Comparison of ENCODE assay signal across 12 cellular contexts in genomic region chr1:156664949-156665411, GRCh38. TPM values are rescaled to one million over a fixed set of nuclear protein-coding genes. Genes with fewer than 3 reads are reported as not detected.
DNase-seq lines count a peak whose midpoint lies in the region; ATAC-seq and TF ChIP-seq lines count a peak whose summit lies in the region.
"Had no signal": no experiment of that assay in that cellular context is flagged by ENCODE, and none has a peak within 500 bp of the region (broad histone marks: within the 10 kb centered on the region; RNA-seq: fewer than 3 reads in every experiment).

No MANE protein-coding gene starts in this region.

- ATAC-seq in heart left ventricle (peak; percentile 51 to 68 (median 56)), gastrocnemius medialis (peak; percentile 9 to 22), GM19467 (IDR thresholded peaks at IDR 0.05; ENCODE audit: unreplicated experiment) (no peak)

- H3K36me3 ChIP-seq in NT2/D1 (ENCODE audit: insufficient read depth, insufficient read length, low read length) (peaks cover 2% of the 10 kb centered on the region), heart left ventricle (peaks cover 0 to under 1% (median 0%) of the 10 kb centered on the region in 9 donors), gastrocnemius medialis (no peaks in the 10 kb centered on the region)
- H3K36me3 ChIP-seq: suprapubic skin had no signal

- H3K27ac ChIP-seq in heart left ventricle: peak overlapping the region; percentile 53 to 99 (median 96)
- peak overlapping the region; percentile 91 to 97 (median 94) for H3K27ac ChIP-seq in gastrocnemius medialis

- peak overlapping the region; percentile 70 for H3K9ac ChIP-seq in NT2/D1 (ENCODE audit: insufficient read length, low read depth)

- peaks cover 77% of the 10 kb centered on the region for H3K4me1 ChIP-seq in NT2/D1 (ENCODE audit: insufficient read depth, insufficient read length)
- peaks cover 57 to 100% (median 96%) of the 10 kb centered on the region in 12 donors for H3K4me1 ChIP-seq in heart left ventricle
- peaks cover 97 to 98% of the 10 kb centered on the region in 2 donors for H3K4me1 ChIP-seq in gastrocnemius medialis

- no peak for TF ChIP-seq CTCF in GM10266 (IDR thresholded peaks at IDR 0.05; ENCODE audit: control insufficient read depth, insufficient read depth, low read depth, missing control alignments)
- TF ChIP-seq CTCF in heart left ventricle (IDR thresholded peaks at IDR 0.05): no peak
- TF ChIP-seq CTCF in gastrocnemius medialis (IDR thresholded peaks at IDR 0.05 in 4 of 5, conservative IDR thresholded peaks at IDR 0.05 in 1 of 5): no peak

- 5 to 10% (median 5%) methylated on average over 8 to 12 of the region's 12 CpGs for WGBS in heart left ventricle, 4 donors

- in situ Hi-C loops in gastrocnemius medialis (cut with MboI; ENCODE audit: low sequenced_read_pairs in 4 of 4): no loop called here

- TF ChIP-seq POLR2A in heart left ventricle (IDR thresholded peaks at IDR 0.05) (peak in 1 of 2 donors; percentile 41), gastrocnemius medialis (IDR thresholded peaks at IDR 0.05) (peak; percentile 37 to 40)

- H3K4me3 ChIP-seq in NT2/D1 (ENCODE audit: insufficient read length, low read depth) (no peak overlapping the region), heart left ventricle (peak overlapping the region in 4 of 12 donors; percentile 3 to 37 (median 20)), gastrocnemius medialis (peak overlapping the region in 3 of 4 donors; percentile 0 to 14 (median 5))
- H3K4me3 ChIP-seq: suprapubic skin had no signal

- DNase-seq in GM10266 (ENCODE audit: extremely low spot score): peak; percentile 78
- DNase-seq in NT2/D1 (ENCODE audit: low read depth, low spot score): no peak
- DNase-seq in heart left ventricle: peak; percentile 82 to 91 (median 88)
- peak in 1 of 2 donors; percentile 69 for DNase-seq in gastrocnemius medialis
- no peak for DNase-seq in NCI-H2227 (lab: John Stamatoyannopoulos, UW; ENCODE audit: unreplicated experiment)
- DNase-seq in stimulated activated CD8-positive, alpha-beta memory T cell treated with anti-CD3 and anti-CD28 coated beads, Interleukin-4, amount 100 ng/mL, for 48 hours: no peak
- no peak for DNase-seq in activated T-cell treated with anti-CD3 and anti-CD28 coated beads for 4 hours
- DNase-seq: activated gamma-delta T cell treated with Interleukin-2 at 50 U/mL for 16 hours, NCI-H1417 treated with DMSO at 0.1 percent for 48 hours had no signal

- H3K27me3 ChIP-seq in NT2/D1 (ENCODE audit: insufficient read depth, insufficient read length) (no peaks in the 10 kb centered on the region), heart left ventricle (no peaks in the 10 kb centered on the region), gastrocnemius medialis (no peaks in the 10 kb centered on the region)
- H3K27me3 ChIP-seq: suprapubic skin had no signal

- no peaks in the 10 kb centered on the region for H3K9me3 ChIP-seq in NT2/D1 (ENCODE audit: insufficient read depth, low read length)
- H3K9me3 ChIP-seq in heart left ventricle: no peaks in the 10 kb centered on the region
- H3K9me3 ChIP-seq in gastrocnemius medialis: no peaks in the 10 kb centered on the region
- H3K9me3 ChIP-seq: suprapubic skin had no signal

- intact Hi-C loops in heart left ventricle (cut with DNase I) (loop anchor here in 5 of 10 donors (1.0 to 10.0 kb wide), 5 partner anchors 10 to 550 kb away; partner anchors contain the start of genes MEF2D (in 4 of the 5) and LMNA (in 1 of the 5)), gastrocnemius medialis (cut with DNase I; ENCODE audit: low total_unique reads) (loop anchor here (5.0 to 10.0 kb wide), 5 partner anchors 77 to 540 kb away; partner anchors contain the start of genes MEF2D, MRPL24 and PEAR1)

RNA-seq across cellular contexts. Expression of gene NES, which starts 12.2 kb away (rescaled TPM):
- total RNA-seq in heart left ventricle (100 to 1,000 TPM in 7 of 9 donors, 10 to 100 TPM in 2; 75.3 to 499 (median 158) TPM), gastrocnemius medialis (10 to 100 TPM; 13.7 to 60.9 (median 26.4) TPM)
- 100 to 1,000 TPM in 1 of 2 donors, 10 to 100 TPM in 1; 59.7 to 160 TPM for polyA plus RNA-seq in heart left ventricle

RNA-seq across cellular contexts. Expression of gene BCAN, which starts 23.1 kb away (rescaled TPM):
- total RNA-seq in heart left ventricle: under 1 TPM in 4 of 9 donors, not detected in 5; 0.09 to 0.27 (median 0.15) TPM
- polyA plus RNA-seq in heart left ventricle: under 1 TPM; 0.10 to 0.15 TPM
- under 1 TPM in 2 of 4 donors, not detected in 2; 0.26 to 0.29 TPM for total RNA-seq in gastrocnemius medialis

RNA-seq across cellular contexts. Expression of gene CRABP2, which starts 40.4 kb away (rescaled TPM):
- 10 to 100 TPM in 1 of 9 donors, 1 to 10 TPM in 4, under 1 TPM in 1, not detected in 3; 0.80 to 11.4 (median 1.7) TPM for total RNA-seq in heart left ventricle
- polyA plus RNA-seq in heart left ventricle: 1 to 10 TPM in 1 of 2 donors, under 1 TPM in 1; 0.46 to 1.5 TPM
- total RNA-seq in gastrocnemius medialis: 1 to 10 TPM in 1 of 4 donors, under 1 TPM in 1, not detected in 2; 0.98 to 1.3 TPM

RNA-seq across cellular contexts. Expression of gene HAPLN2, which starts 45.8 kb away (rescaled TPM):
- total RNA-seq in heart left ventricle (1 to 10 TPM in 4 of 9 donors, under 1 TPM in 5; 0.52 to 2.4 (median 0.95) TPM), gastrocnemius medialis (1 to 10 TPM in 3 of 4 donors, under 1 TPM in 1; 0.53 to 6.0 (median 3.0) TPM)
- polyA plus RNA-seq in heart left ventricle: 1 to 10 TPM; 1.2 to 3.0 TPM
- total RNA-seq: kidney epithelial cell had no signal

Comparison
In these comparisons a context has a peak if more than half of its experiments do, and no peak if none do; other contexts are left out.
1. DNase-seq: peak in GM10266 (single experiment) and heart left ventricle (5 of 5); none in NT2/D1 (single experiment), NCI-H2227 (single experiment), stimulated activated CD8-positive, alpha-beta memory T cell treated with anti-CD3 and anti-CD28 coated beads, Interleukin-4, amount 100 ng/mL, for 48 hours (single experiment) and activated T-cell treated with anti-CD3 and anti-CD28 coated beads for 4 hours (single experiment).